ENCODE assay signal across 28 cellular contexts in the genomic region with DNA sequence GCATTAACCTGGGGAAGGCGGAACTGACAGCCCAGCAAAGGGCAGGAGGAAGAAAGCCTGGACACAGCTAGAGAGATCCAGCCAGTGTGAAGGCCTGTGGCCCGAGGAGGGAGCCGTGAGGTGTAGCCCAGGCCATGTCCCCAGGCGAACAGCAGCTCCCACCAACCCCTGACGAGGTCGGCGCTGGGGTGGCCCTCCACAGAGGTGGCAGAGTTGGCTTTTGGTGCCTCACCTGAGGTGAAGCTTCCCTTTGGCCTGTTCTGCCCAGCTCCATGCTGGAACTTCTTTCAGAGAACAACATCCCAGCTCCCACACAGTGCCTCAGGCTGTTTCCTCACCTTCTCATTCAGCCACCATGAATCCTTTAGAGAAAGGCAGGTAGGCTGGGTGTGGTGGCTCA.
"Had no signal": no experiment of that assay in that cellular context is flagged by ENCODE, and none has a peak within 500 bp of the region (broad histone marks: within the 10 kb centered on the region; RNA-seq: fewer than 3 reads in every experiment).

No MANE protein-coding gene starts in this region.

- H3K27me3 Mint-ChIP-seq: naive thymus-derived CD4-positive, alpha-beta T cell; stimulated activated naive CD8-positive, alpha-beta T cell treated with anti-CD3 and anti-CD28 coated beads, Interleukin-15, amount 100 ng/mL, for 72 hours had no signal

- H3K4me3 ChIP-seq: gastroesophageal sphincter, heart right ventricle, left lung, neural progenitor cell, psoas muscle, suprapubic skin, vagina had no signal

- FAIRE-seq: islet of Langerhans, small intestine had no signal

- H3K9ac ChIP-seq: neural progenitor cell, parathyroid adenoma had no signal

- H2AFZ ChIP-seq: neural progenitor cell, parathyroid adenoma had no signal

- H3K27ac ChIP-seq: gastroesophageal sphincter, heart right ventricle, left lung, neural progenitor cell, parathyroid adenoma, psoas muscle, suprapubic skin, vagina had no signal

- H3K4me2 ChIP-seq: neural progenitor cell had no signal

- H3K9me3 ChIP-seq: gastroesophageal sphincter, heart right ventricle, left lung, psoas muscle, suprapubic skin, vagina had no signal

- H3K36me3 ChIP-seq: neural progenitor cell had no signal

- H3K4me3 Mint-ChIP-seq: effector memory CD8-positive, alpha-beta T cell; naive thymus-derived CD4-positive, alpha-beta T cell; nephron; neural progenitor cell; stimulated activated naive CD8-positive, alpha-beta T cell treated with anti-CD3 and anti-CD28 coated beads, Interleukin-15, amount 100 ng/mL, for 72 hours had no signal

- H3K9me3 Mint-ChIP-seq: effector memory CD8-positive, alpha-beta T cell; naive thymus-derived CD4-positive, alpha-beta T cell; nephron; neural progenitor cell; stimulated activated naive CD8-positive, alpha-beta T cell treated with anti-CD3 and anti-CD28 coated beads, Interleukin-15, amount 100 ng/mL, for 72 hours had no signal

- H3K4me1 ChIP-seq: heart right ventricle, suprapubic skin had no signal

- ATAC-seq: effector memory CD8-positive, alpha-beta T cell; gastroesophageal sphincter; left cardiac atrium; left lung; naive thymus-derived CD4-positive, alpha-beta T cell; right cardiac atrium; stimulated activated naive CD8-positive, alpha-beta T cell treated with anti-CD3 and anti-CD28 coated beads, Interleukin-15, amount 100 ng/mL, for 72 hours had no signal

- DNase-seq: cortex of kidney; effector memory CD8-positive, alpha-beta T cell; foreskin fibroblast; heart right ventricle; hippocampal formation; left cardiac atrium; left lung; mammary epithelial cell; mesendoderm; midbrain; naive thymus-derived CD4-positive, alpha-beta T cell; psoas muscle; right cardiac atrium; small intestine; stimulated activated CD4-positive, alpha-beta T cell treated with anti-CD3 and anti-CD28 coated beads, Interleukin-12 subunit alpha, Interleukin-12 subunit beta, amount 100 ng/mL, for 4 hours; stimulated activated CD4-positive, alpha-beta T cell treated with anti-CD3 and anti-CD28 coated beads, Interleukin-1b, Interleukin-23, amount 100 ng/mL, for 48 hours; stimulated activated CD4-positive, alpha-beta T cell treated with anti-CD3 and anti-CD28 coated beads, Interleukin-4, amount 100 ng/mL, for 1 hour; stimulated activated CD8-positive, alpha-beta memory T cell treated with anti-CD3 and anti-CD28 coated beads, Interleukin-4, amount 100 ng/mL, for 48 hours; stimulated activated naive CD4-positive, alpha-beta T cell; stimulated activated naive CD8-positive, alpha-beta T cell treated with anti-CD3 and anti-CD28 coated beads, Interleukin-15, amount 100 ng/mL, for 72 hours; trophoblast cell had no signal

- H3K27ac Mint-ChIP-seq: effector memory CD8-positive, alpha-beta T cell; nephron; neural progenitor cell; stimulated activated naive CD8-positive, alpha-beta T cell treated with anti-CD3 and anti-CD28 coated beads, Interleukin-15, amount 100 ng/mL, for 72 hours had no signal

- H3K79me2 ChIP-seq: parathyroid adenoma had no signal

- H3K27me3 ChIP-seq: gastroesophageal sphincter, left lung, neural progenitor cell, suprapubic skin, vagina had no signal
